ENCODE assay signal across 1 cellular context in the genomic region with DNA sequence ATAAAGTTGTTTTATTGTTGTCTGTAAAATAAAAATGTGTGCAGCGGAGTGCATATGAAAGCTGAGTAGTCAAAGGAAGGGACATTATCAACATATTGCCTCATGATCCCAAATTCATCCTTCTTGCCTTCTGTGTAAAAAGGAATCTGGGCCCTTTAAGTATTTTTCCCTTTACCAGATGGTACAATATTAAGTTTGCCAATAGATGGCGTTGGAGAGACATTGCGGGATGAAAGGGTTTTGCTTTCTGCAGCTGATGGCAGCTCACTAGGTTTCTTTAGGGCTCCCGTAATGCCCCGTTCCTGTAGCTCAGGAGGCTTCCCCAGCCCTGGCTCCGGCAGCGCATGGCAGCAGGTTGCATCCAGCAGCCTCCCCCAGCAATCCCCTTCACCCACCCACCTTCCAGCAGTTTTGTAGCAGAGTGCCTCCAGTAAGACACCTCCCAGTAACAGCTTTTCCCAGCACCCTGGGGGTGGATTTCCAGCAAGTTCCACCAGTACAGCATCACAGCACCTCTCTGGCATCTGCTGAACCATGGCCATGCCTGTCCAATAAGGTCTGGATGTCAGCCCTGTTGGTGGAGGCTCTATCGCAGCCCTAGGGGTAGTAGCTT.
TF ChIP-seq lines count a peak whose summit lies in the region.

No MANE protein-coding gene starts in this region.

TF ChIP-seq in GM23338, 12 proteins besides CTCF, POLR2A, EP300 and RAD21:
- TF ChIP-seq, protein P1, sequence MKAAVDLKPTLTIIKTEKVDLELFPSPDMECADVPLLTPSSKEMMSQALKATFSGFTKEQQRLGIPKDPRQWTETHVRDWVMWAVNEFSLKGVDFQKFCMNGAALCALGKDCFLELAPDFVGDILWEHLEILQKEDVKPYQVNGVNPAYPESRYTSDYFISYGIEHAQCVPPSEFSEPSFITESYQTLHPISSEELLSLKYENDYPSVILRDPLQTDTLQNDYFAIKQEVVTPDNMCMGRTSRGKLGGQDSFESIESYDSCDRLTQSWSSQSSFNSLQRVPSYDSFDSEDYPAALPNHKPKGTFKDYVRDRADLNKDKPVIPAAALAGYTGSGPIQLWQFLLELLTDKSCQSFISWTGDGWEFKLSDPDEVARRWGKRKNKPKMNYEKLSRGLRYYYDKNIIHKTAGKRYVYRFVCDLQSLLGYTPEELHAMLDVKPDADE (IDR thresholded peaks at IDR 0.05) = no peak
- TF ChIP-seq EZH2phosphoT487 (IDR thresholded peaks at IDR 0.05; ENCODE audit: unreplicated experiment) (no peak), ZNF114 (CRISPR knock-in tag; IDR thresholded peaks at IDR 0.05) (no peak), NANOG (IDR thresholded peaks at IDR 0.05; ENCODE audit: borderline replicate concordance) (no peak)
- TF ChIP-seq, protein P2, sequence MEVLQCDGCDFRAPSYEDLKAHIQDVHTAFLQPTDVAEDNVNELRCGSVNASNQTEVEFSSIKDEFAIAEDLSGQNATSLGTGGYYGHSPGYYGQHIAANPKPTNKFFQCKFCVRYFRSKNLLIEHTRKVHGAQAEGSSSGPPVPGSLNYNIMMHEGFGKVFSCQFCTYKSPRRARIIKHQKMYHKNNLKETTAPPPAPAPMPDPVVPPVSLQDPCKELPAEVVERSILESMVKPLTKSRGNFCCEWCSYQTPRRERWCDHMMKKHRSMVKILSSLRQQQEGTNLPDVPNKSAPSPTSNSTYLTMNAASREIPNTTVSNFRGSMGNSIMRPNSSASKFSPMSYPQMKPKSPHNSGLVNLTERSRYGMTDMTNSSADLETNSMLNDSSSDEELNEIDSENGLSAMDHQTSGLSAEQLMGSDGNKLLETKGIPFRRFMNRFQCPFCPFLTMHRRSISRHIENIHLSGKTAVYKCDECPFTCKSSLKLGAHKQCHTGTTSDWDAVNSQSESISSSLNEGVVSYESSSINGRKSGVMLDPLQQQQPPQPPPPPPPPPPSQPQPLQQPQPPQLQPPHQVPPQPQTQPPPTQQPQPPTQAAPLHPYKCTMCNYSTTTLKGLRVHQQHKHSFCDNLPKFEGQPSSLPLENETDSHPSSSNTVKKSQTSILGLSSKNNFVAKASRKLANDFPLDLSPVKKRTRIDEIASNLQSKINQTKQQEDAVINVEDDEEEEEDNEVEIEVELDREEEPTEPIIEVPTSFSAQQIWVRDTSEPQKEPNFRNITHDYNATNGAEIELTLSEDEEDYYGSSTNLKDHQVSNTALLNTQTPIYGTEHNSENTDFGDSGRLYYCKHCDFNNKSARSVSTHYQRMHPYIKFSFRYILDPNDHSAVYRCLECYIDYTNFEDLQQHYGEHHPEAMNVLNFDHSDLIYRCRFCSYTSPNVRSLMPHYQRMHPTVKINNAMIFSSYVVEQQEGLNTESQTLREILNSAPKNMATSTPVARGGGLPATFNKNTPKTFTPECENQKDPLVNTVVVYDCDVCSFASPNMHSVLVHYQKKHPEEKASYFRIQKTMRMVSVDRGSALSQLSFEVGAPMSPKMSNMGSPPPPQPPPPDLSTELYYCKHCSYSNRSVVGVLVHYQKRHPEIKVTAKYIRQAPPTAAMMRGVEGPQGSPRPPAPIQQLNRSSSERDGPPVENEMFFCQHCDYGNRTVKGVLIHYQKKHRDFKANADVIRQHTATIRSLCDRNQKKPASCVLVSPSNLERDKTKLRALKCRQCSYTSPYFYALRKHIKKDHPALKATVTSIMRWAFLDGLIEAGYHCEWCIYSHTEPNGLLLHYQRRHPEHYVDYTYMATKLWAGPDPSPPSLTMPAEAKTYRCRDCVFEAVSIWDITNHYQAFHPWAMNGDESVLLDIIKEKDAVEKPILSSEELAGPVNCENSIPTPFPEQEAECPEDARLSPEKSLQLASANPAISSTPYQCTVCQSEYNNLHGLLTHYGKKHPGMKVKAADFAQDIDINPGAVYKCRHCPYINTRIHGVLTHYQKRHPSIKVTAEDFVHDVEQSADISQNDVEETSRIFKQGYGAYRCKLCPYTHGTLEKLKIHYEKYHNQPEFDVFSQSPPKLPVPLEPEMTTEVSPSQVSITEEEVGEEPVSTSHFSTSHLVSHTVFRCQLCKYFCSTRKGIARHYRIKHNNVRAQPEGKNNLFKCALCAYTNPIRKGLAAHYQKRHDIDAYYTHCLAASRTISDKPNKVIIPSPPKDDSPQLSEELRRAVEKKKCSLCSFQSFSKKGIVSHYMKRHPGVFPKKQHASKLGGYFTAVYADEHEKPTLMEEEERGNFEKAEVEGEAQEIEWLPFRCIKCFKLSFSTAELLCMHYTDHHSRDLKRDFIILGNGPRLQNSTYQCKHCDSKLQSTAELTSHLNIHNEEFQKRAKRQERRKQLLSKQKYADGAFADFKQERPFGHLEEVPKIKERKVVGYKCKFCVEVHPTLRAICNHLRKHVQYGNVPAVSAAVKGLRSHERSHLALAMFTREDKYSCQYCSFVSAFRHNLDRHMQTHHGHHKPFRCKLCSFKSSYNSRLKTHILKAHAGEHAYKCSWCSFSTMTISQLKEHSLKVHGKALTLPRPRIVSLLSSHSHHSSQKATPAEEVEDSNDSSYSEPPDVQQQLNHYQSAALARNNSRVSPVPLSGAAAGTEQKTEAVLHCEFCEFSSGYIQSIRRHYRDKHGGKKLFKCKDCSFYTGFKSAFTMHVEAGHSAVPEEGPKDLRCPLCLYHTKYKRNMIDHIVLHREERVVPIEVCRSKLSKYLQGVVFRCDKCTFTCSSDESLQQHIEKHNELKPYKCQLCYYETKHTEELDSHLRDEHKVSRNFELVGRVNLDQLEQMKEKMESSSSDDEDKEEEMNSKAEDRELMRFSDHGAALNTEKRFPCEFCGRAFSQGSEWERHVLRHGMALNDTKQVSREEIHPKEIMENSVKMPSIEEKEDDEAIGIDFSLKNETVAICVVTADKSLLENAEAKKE (CRISPR knock-in tag; IDR thresholded peaks at IDR 0.05) = no peak
- TF ChIP-seq, protein P3, sequence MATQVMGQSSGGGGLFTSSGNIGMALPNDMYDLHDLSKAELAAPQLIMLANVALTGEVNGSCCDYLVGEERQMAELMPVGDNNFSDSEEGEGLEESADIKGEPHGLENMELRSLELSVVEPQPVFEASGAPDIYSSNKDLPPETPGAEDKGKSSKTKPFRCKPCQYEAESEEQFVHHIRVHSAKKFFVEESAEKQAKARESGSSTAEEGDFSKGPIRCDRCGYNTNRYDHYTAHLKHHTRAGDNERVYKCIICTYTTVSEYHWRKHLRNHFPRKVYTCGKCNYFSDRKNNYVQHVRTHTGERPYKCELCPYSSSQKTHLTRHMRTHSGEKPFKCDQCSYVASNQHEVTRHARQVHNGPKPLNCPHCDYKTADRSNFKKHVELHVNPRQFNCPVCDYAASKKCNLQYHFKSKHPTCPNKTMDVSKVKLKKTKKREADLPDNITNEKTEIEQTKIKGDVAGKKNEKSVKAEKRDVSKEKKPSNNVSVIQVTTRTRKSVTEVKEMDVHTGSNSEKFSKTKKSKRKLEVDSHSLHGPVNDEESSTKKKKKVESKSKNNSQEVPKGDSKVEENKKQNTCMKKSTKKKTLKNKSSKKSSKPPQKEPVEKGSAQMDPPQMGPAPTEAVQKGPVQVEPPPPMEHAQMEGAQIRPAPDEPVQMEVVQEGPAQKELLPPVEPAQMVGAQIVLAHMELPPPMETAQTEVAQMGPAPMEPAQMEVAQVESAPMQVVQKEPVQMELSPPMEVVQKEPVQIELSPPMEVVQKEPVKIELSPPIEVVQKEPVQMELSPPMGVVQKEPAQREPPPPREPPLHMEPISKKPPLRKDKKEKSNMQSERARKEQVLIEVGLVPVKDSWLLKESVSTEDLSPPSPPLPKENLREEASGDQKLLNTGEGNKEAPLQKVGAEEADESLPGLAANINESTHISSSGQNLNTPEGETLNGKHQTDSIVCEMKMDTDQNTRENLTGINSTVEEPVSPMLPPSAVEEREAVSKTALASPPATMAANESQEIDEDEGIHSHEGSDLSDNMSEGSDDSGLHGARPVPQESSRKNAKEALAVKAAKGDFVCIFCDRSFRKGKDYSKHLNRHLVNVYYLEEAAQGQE (IDR thresholded peaks at IDR 0.05; ENCODE audit: unreplicated experiment) = no peak
